ENCODE assay signal across 8 cellular contexts in the genomic region with DNA sequence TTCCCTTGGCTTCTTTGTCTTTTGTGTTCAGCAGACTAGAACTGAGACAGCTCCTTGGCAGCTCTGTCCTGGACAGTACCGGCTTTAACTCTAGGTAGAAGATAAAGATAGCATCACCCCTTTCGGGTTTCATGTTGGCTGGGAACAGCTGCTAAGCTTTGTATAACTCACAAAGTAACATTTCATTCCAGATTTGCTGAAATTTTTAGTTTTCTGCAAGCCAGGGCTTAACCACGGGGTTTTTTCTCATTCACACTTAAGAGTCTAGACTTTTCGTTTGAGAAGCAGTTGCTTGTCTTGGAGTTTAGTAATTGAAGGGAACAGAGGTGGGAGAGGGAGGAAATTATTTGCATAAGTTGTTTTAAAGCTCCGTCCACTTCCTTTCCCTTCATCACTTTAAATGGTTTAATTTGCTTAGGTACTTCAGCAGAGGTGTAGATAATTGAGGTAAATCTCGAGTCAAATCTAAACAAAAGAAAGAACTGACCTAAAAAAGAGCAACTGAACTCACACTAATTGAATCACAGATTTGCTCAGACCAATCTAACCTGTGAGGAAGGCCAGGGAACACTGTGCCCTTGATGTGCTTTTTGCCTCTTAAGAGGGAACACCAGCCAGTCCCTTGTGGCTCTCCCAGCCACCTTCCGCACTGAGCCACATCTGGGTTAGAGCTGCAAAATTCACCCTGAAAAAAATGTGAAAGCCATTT. TPM values are rescaled to one million over a fixed set of nuclear protein-coding genes. Genes with fewer than 3 reads are reported as not detected.
DNase-seq lines count a peak whose midpoint lies in the region; ATAC-seq and TF ChIP-seq lines count a peak whose summit lies in the region.

No MANE protein-coding gene starts in this region.

- H3K36me3 Mint-ChIP-seq in activated CD8-positive, alpha-beta memory T cell treated with anti-CD3 and anti-CD28 coated beads, Interleukin-2, amount 10 ng/mL, durations not matched to agents 7 days and 5 days: peaks cover 6% of the 10 kb centered on the region
- peaks cover 5% of the 10 kb centered on the region for H3K36me3 Mint-ChIP-seq in endodermal cell (ENCODE audit: low read depth)

- H3K4me1 Mint-ChIP-seq in activated CD8-positive, alpha-beta memory T cell treated with anti-CD3 and anti-CD28 coated beads, Interleukin-2, amount 10 ng/mL, durations not matched to agents 7 days and 5 days: peaks cover 62% of the 10 kb centered on the region
- H3K4me1 Mint-ChIP-seq in endodermal cell: peaks cover 59% of the 10 kb centered on the region

- no peak overlapping the region for H3K4me3 Mint-ChIP-seq in activated CD8-positive, alpha-beta memory T cell treated with anti-CD3 and anti-CD28 coated beads, Interleukin-2, amount 10 ng/mL, durations not matched to agents 7 days and 5 days
- H3K4me3 Mint-ChIP-seq in endodermal cell: no peak overlapping the region

- CTCF ChIA-PET in activated CD8-positive, alpha-beta memory T cell treated with anti-CD3 and anti-CD28 coated beads, Interleukin-2, amount 10 ng/mL, durations not matched to agents 7 days and 5 days (lab: Charles Lee): no interaction called here

- H3K27ac ChIP-seq in endodermal cell (ENCODE audit: low read depth, low read length): no peak overlapping the region
- peak overlapping the region; percentile 80 for H3K27ac ChIP-seq in subcutaneous abdominal adipose tissue (ENCODE audit: low read depth, low read length)

- H3K4me3 ChIP-seq in endodermal cell (ENCODE audit: low read length) (no peak overlapping the region), subcutaneous abdominal adipose tissue (ENCODE audit: low read depth in 1 of 5, low read length in 5 of 5) (no peak overlapping the region)

- no peak for ATAC-seq in activated CD8-positive, alpha-beta memory T cell treated with anti-CD3 and anti-CD28 coated beads, Interleukin-2, amount 10 ng/mL, durations not matched to agents 7 days and 5 days
- ATAC-seq in HG03135 (IDR thresholded peaks at IDR 0.05; ENCODE audit: unreplicated experiment): peak; percentile 32

- H3K9ac ChIP-seq in endodermal cell (ENCODE audit: extremely low read depth, low read length, poor library complexity, severe bottlenecking) (no peak overlapping the region), subcutaneous abdominal adipose tissue (ENCODE audit: low read length in 5 of 5) (peak overlapping the region in 2 of 5 donors; percentile 2 to 55)

- 70 to 71% methylated on average over 2 to 6 of the region's 7 CpGs for WGBS in endodermal cell (ENCODE audit: insufficient coverage in 1 of 2, insufficient read length in 1 of 2), 2 experiments

- H3K9me3 Mint-ChIP-seq in activated CD8-positive, alpha-beta memory T cell treated with anti-CD3 and anti-CD28 coated beads, Interleukin-2, amount 10 ng/mL, durations not matched to agents 7 days and 5 days (ENCODE audit: low read depth): no peaks in the 10 kb centered on the region
- H3K9me3 Mint-ChIP-seq in endodermal cell: no peaks in the 10 kb centered on the region

- H3K27me3 ChIP-seq in endodermal cell (ENCODE audit: control insufficient read depth, insufficient read depth, low read length, poor library complexity, severe bottlenecking) (no peaks in the 10 kb centered on the region), subcutaneous abdominal adipose tissue (ENCODE audit: control insufficient read depth in 5 of 5, insufficient read depth in 4 of 5, low read length in 5 of 5) (no peaks in the 10 kb centered on the region)

- peak; percentile 16 for DNase-seq in activated CD8-positive, alpha-beta memory T cell treated with anti-CD3 and anti-CD28 coated beads, Interleukin-2, amount 10 ng/mL, durations not matched to agents 7 days and 5 days
- DNase-seq in activated CD8-positive, alpha-beta memory T cell treated with anti-CD3 and anti-CD28 coated beads, Interleukin-2, amount 50 U/mL, for 4 hours: no peak
- peak; percentile 44 for DNase-seq in endodermal cell
- DNase-seq in NCI-H2029 (lab: John Stamatoyannopoulos, UW): no peak
- no peak for DNase-seq in NCI-H774 (lab: John Stamatoyannopoulos, UW)
- no peak for DNase-seq in DMS114 treated with DMSO at 0.1 percent for 48 hours (lab: John Stamatoyannopoulos, UW; ENCODE audit: unreplicated experiment)

- H3K4me1 ChIP-seq in endodermal cell (ENCODE audit: control insufficient read depth, insufficient read depth, low read length) (peaks cover 19% of the 10 kb centered on the region), subcutaneous abdominal adipose tissue (ENCODE audit: control insufficient read depth in 5 of 5, insufficient read depth in 5 of 5, low read length in 5 of 5) (peaks cover 6 to 66% (median 43%) of the 10 kb centered on the region in 5 donors)

- TF ChIP-seq CTCF in endodermal cell (conservative IDR thresholded peaks at IDR 0.05): no peak

- no peak overlapping the region for H3K27ac Mint-ChIP-seq in activated CD8-positive, alpha-beta memory T cell treated with anti-CD3 and anti-CD28 coated beads, Interleukin-2, amount 10 ng/mL, durations not matched to agents 7 days and 5 days
- peak overlapping the region; percentile 85 for H3K27ac Mint-ChIP-seq in endodermal cell

- H3K9me3 ChIP-seq in endodermal cell (ENCODE audit: control insufficient read depth, low read length): no peaks in the 10 kb centered on the region
- no peaks in the 10 kb centered on the region for H3K9me3 ChIP-seq in subcutaneous abdominal adipose tissue (ENCODE audit: control insufficient read depth in 5 of 5, low read length in 5 of 5)

- no peaks in the 10 kb centered on the region for H3K27me3 Mint-ChIP-seq in activated CD8-positive, alpha-beta memory T cell treated with anti-CD3 and anti-CD28 coated beads, Interleukin-2, amount 10 ng/mL, durations not matched to agents 7 days and 5 days
- H3K27me3 Mint-ChIP-seq in endodermal cell (ENCODE audit: insufficient read depth): no peaks in the 10 kb centered on the region

- H3K36me3 ChIP-seq in endodermal cell (ENCODE audit: control insufficient read depth, insufficient read depth, low read length): peaks cover 10% of the 10 kb centered on the region
- H3K36me3 ChIP-seq in subcutaneous abdominal adipose tissue (ENCODE audit: control insufficient read depth in 5 of 5, insufficient read depth in 5 of 5, low read length in 5 of 5): peaks cover 0 to 2% (median 0%) of the 10 kb centered on the region in 5 donors

RNA-seq across cellular contexts. Expression of gene RREB1, which starts 48.3 kb away (rescaled TPM):
- 10 to 100 TPM; 20.6 to 24.6 TPM for total RNA-seq in activated CD8-positive, alpha-beta memory T cell treated with anti-CD3 and anti-CD28 coated beads, Interleukin-2, amount 10 ng/mL, durations not matched to agents 7 days and 5 days
- total RNA-seq in endodermal cell: 10 to 100 TPM; 51.2 to 64.3 TPM
- 13.7 TPM for polyA plus RNA-seq in endodermal cell (2013, experiment 1 of 2)
- 15.6 TPM for polyA plus RNA-seq in endodermal cell (2013, experiment 2 of 2)

Comparison
In these comparisons a context has a peak if more than half of its experiments do, and no peak if none do; other contexts are left out.
1. DNase-seq: peak in activated CD8-positive, alpha-beta memory T cell treated with anti-CD3 and anti-CD28 coated beads, Interleukin-2, amount 10 ng/mL, durations not matched to agents 7 days and 5 days (single experiment) and endodermal cell (single experiment); none in activated CD8-positive, alpha-beta memory T cell treated with anti-CD3 and anti-CD28 coated beads, Interleukin-2, amount 50 U/mL, for 4 hours (single experiment), NCI-H2029 (single experiment), NCI-H774 (single experiment) and DMS114 treated with DMSO at 0.1 percent for 48 hours (single experiment).